Comparison of ENCODE assay signal across 40 cellular contexts in the genomic region with DNA sequence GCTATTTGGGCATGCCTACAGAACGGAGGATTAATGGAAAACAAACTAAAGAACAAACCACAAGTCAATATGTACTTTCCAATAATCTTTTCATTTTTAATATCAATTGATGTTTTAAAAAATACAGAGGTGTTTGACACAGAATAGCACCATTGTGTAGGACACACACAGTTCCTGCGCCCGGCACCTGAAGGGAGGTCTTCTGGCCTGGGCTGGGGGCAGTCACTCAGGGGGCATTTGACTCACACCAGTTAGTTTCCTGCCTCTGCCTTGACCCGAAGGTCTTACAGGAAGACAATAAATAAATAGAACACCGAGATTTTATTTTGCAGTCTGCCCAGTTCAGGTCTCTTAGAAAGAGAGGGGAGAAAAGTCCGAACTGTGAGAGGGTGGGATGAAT. TPM values are rescaled to one million over a fixed set of nuclear protein-coding genes. Genes with fewer than 3 reads are reported as not detected.
"Had no signal": no experiment of that assay in that cellular context is flagged by ENCODE, and none has a peak within 500 bp of the region (broad histone marks: within the 10 kb centered on the region; RNA-seq: fewer than 3 reads in every experiment).

No MANE protein-coding gene starts in this region.

- H3K4me1 Mint-ChIP-seq: activated naive CD4-positive, alpha-beta T cell treated with anti-CD3 and anti-CD28 coated beads, Interleukin-2, amount 10 ng/mL, durations not matched to agents 7 days and 5 days; activated naive CD4-positive, alpha-beta T cell treated with anti-CD3 and anti-CD28 coated beads, Interleukin-2, amount 50 U/mL, for 24 hours; activated naive CD8-positive, alpha-beta T cell treated with anti-CD3 and anti-CD28 coated beads for 36 hours; activated naive CD8-positive, alpha-beta T cell treated with anti-CD3 and anti-CD28 coated beads, Interleukin-2, amount 50 U/mL, for 24 hours; activated T-helper 17 cell treated with anti-CD3 and anti-CD28 coated beads, Interleukin-2, amount 50 U/mL, for 72 hours; brain; central memory CD8-positive, alpha-beta T cell had no signal

- H3K36me3 ChIP-seq: adrenal gland, brain microvascular endothelial cell, breast epithelium, cardiac muscle cell had no signal

- H3K36me3 Mint-ChIP-seq: activated naive CD4-positive, alpha-beta T cell treated with anti-CD3 and anti-CD28 coated beads, Interleukin-2, amount 50 U/mL, for 24 hours; activated naive CD4-positive, alpha-beta T cell treated with anti-CD3 and anti-CD28 coated beads, Interleukin-2, amount 50 U/mL, for 72 hours; activated naive CD8-positive, alpha-beta T cell; activated naive CD8-positive, alpha-beta T cell treated with anti-CD3 and anti-CD28 coated beads for 36 hours had no signal

- ATAC-seq: activated naive CD4-positive, alpha-beta T cell treated with anti-CD3 and anti-CD28 coated beads, Interleukin-2, amount 50 U/mL, for 72 hours; activated naive CD8-positive, alpha-beta T cell treated with anti-CD3 and anti-CD28 coated beads, Interleukin-2, amount 50 U/mL, for 24 hours; activated T-cell treated with anti-CD3 and anti-CD28 coated beads, Interleukin-2, amount 50 U/mL, for 4 hours; activated T-cell treated with anti-CD3 and anti-CD28 coated beads, Interleukin-2, amount 50 U/mL, for 72 hours; activated T-helper 17 cell treated with anti-CD3 and anti-CD28 coated beads, Interleukin-2, amount 50 U/mL, for 72 hours; body of pancreas had no signal

- H3K4me1 ChIP-seq: adrenal gland, ascending aorta, body of pancreas, breast epithelium had no signal

- H3K4me3 Mint-ChIP-seq: activated naive CD4-positive, alpha-beta T cell treated with anti-CD3 and anti-CD28 coated beads for 36 hours; activated naive CD4-positive, alpha-beta T cell treated with anti-CD3 and anti-CD28 coated beads, Interleukin-2, amount 10 ng/mL, durations not matched to agents 7 days and 5 days; activated naive CD4-positive, alpha-beta T cell treated with anti-CD3 and anti-CD28 coated beads, Interleukin-2, amount 50 U/mL, for 24 hours; activated naive CD8-positive, alpha-beta T cell; activated naive CD8-positive, alpha-beta T cell treated with anti-CD3 and anti-CD28 coated beads for 36 hours; activated naive CD8-positive, alpha-beta T cell treated with anti-CD3 and anti-CD28 coated beads, Interleukin-2, amount 10 ng/mL, durations not matched to agents 7 days and 5 days; activated naive CD8-positive, alpha-beta T cell treated with anti-CD3 and anti-CD28 coated beads, Interleukin-2, amount 50 U/mL, for 24 hours; activated T-cell treated with anti-CD3 and anti-CD28 coated beads, Interleukin-2, amount 50 U/mL, for 24 hours; activated T-cell treated with anti-CD3 and anti-CD28 coated beads, Interleukin-2, amount 50 U/mL, for 4 hours; activated T-cell treated with anti-CD3 and anti-CD28 coated beads, Interleukin-2, amount 50 U/mL, for 72 hours; activated T-helper 1 cell treated with anti-CD3 and anti-CD28 coated beads, Interleukin-12 subunit alpha, Interleukin-12 subunit beta, Interleukin-2, Interleukin-4 antibody, amounts not matched to agents 30 ng/mL and 10 ng/mL and 1 ng/mL, durations not matched to agents 14 hours and 24 hours and 36 hours; activated T-helper 17 cell treated with anti-CD3 and anti-CD28 coated beads, Interleukin-2, amount 50 U/mL, for 72 hours; brain; central memory CD8-positive, alpha-beta T cell had no signal

- DNase-seq: activated effector memory CD4-positive, alpha-beta T cell treated with anti-CD3 and anti-CD28 coated beads, Interleukin-2, amount 50 U/mL, for 16 hours; activated effector memory CD4-positive, alpha-beta T cell treated with Interleukin-2 at 50 U/mL for 16 hours; activated gamma-delta T cell; activated gamma-delta T cell treated with Interleukin-2 at 50 U/mL for 16 hours; activated naive CD4-positive, alpha-beta T cell; activated naive CD4-positive, alpha-beta T cell treated with anti-CD3 and anti-CD28 coated beads for 36 hours; activated naive CD4-positive, alpha-beta T cell treated with anti-CD3 and anti-CD28 coated beads, Interleukin-2, amount 10 ng/mL, durations not matched to agents 7 days and 5 days; activated naive CD4-positive, alpha-beta T cell treated with anti-CD3 and anti-CD28 coated beads, Interleukin-2, amount 50 U/mL, for 16 hours; activated naive CD4-positive, alpha-beta T cell treated with Interleukin-2 at 50 U/mL for 16 hours; activated naive CD8-positive, alpha-beta T cell treated with anti-CD3 and anti-CD28 coated beads for 36 hours; activated naive CD8-positive, alpha-beta T cell treated with anti-CD3 and anti-CD28 coated beads, Interleukin-2, amount 10 ng/mL, durations not matched to agents 7 days and 5 days; activated naive CD8-positive, alpha-beta T cell treated with anti-CD3 and anti-CD28 coated beads, Interleukin-2, amount 50 U/mL, for 24 hours; activated T-cell treated with anti-CD3 and anti-CD28 coated beads for 4 hours; activated T-cell treated with anti-CD3 and anti-CD28 coated beads, Interleukin-2, amount 50 U/mL, for 1 hour; activated T-cell treated with anti-CD3 and anti-CD28 coated beads, Interleukin-2, amount 50 U/mL, for 24 hours; activated T-cell treated with anti-CD3 and anti-CD28 coated beads, Interleukin-2, amount 50 U/mL, for 4 hours; activated T-cell treated with anti-CD3 and anti-CD28 coated beads, Interleukin-2, amount 50 U/mL, for 48 hours; activated T-cell treated with anti-CD3 and anti-CD28 coated beads, Interleukin-2, amount 50 U/mL, for 72 hours; adrenal gland; amniotic stem cell; amygdala; anterior cingulate cortex; aorta; body of pancreas; brain microvascular endothelial cell; caudate nucleus; central memory CD4-positive, alpha-beta T cell; cerebellar nuclear complex had no signal

- H3K27ac ChIP-seq: adrenal gland, ascending aorta, body of pancreas, brain microvascular endothelial cell, breast epithelium, cardiac muscle cell had no signal

- H3K4me3 ChIP-seq: adrenal gland, ascending aorta, body of pancreas, breast epithelium, cardiac muscle cell had no signal

- H3K27ac Mint-ChIP-seq: activated naive CD4-positive, alpha-beta T cell treated with anti-CD3 and anti-CD28 coated beads for 36 hours; activated naive CD4-positive, alpha-beta T cell treated with anti-CD3 and anti-CD28 coated beads, Interleukin-2, amount 10 ng/mL, durations not matched to agents 7 days and 5 days; activated naive CD4-positive, alpha-beta T cell treated with anti-CD3 and anti-CD28 coated beads, Interleukin-2, amount 50 U/mL, for 24 hours; activated naive CD4-positive, alpha-beta T cell treated with anti-CD3 and anti-CD28 coated beads, Interleukin-2, amount 50 U/mL, for 72 hours; activated naive CD8-positive, alpha-beta T cell; activated naive CD8-positive, alpha-beta T cell treated with anti-CD3 and anti-CD28 coated beads for 36 hours; activated naive CD8-positive, alpha-beta T cell treated with anti-CD3 and anti-CD28 coated beads, Interleukin-2, amount 10 ng/mL, durations not matched to agents 7 days and 5 days; activated naive CD8-positive, alpha-beta T cell treated with anti-CD3 and anti-CD28 coated beads, Interleukin-2, amount 50 U/mL, for 24 hours; activated T-cell treated with anti-CD3 and anti-CD28 coated beads, Interleukin-2, amount 50 U/mL, for 24 hours; activated T-cell treated with anti-CD3 and anti-CD28 coated beads, Interleukin-2, amount 50 U/mL, for 72 hours; activated T-helper 1 cell treated with anti-CD3 and anti-CD28 coated beads, Interleukin-12 subunit alpha, Interleukin-12 subunit beta, Interleukin-2, Interleukin-4 antibody, amounts not matched to agents 30 ng/mL and 10 ng/mL and 1 ng/mL, durations not matched to agents 14 hours and 24 hours and 36 hours; activated T-helper 17 cell treated with anti-CD3 and anti-CD28 coated beads, Interleukin-2, amount 50 U/mL, for 72 hours; activated T-helper 2 cell treated with anti-CD3 and anti-CD28 coated beads, Interferon-gamma antibody, Interleukin-2, Interleukin-4, amounts not matched to agents 10 μg/mL and 5 μg/mL and 100 μg/mL, durations not matched to agents 14 hours and 24 hours and 36 hours; brain had no signal

- FAIRE-seq: astrocyte had no signal

- H3K9me3 Mint-ChIP-seq: activated naive CD4-positive, alpha-beta T cell treated with anti-CD3 and anti-CD28 coated beads for 36 hours; activated naive CD4-positive, alpha-beta T cell treated with anti-CD3 and anti-CD28 coated beads, Interleukin-2, amount 10 ng/mL, durations not matched to agents 7 days and 5 days; activated naive CD4-positive, alpha-beta T cell treated with anti-CD3 and anti-CD28 coated beads, Interleukin-2, amount 50 U/mL, for 24 hours; activated naive CD4-positive, alpha-beta T cell treated with anti-CD3 and anti-CD28 coated beads, Interleukin-2, amount 50 U/mL, for 72 hours; activated naive CD8-positive, alpha-beta T cell treated with anti-CD3 and anti-CD28 coated beads for 36 hours; activated naive CD8-positive, alpha-beta T cell treated with anti-CD3 and anti-CD28 coated beads, Interleukin-2, amount 10 ng/mL, durations not matched to agents 7 days and 5 days; activated naive CD8-positive, alpha-beta T cell treated with anti-CD3 and anti-CD28 coated beads, Interleukin-2, amount 50 U/mL, for 24 hours; activated T-cell treated with anti-CD3 and anti-CD28 coated beads, Interleukin-2, amount 50 U/mL, for 24 hours; activated T-cell treated with anti-CD3 and anti-CD28 coated beads, Interleukin-2, amount 50 U/mL, for 4 hours; activated T-cell treated with anti-CD3 and anti-CD28 coated beads, Interleukin-2, amount 50 U/mL, for 72 hours; activated T-helper 1 cell treated with anti-CD3 and anti-CD28 coated beads, Interleukin-12 subunit alpha, Interleukin-12 subunit beta, Interleukin-2, Interleukin-4 antibody, amounts not matched to agents 30 ng/mL and 10 ng/mL and 1 ng/mL, durations not matched to agents 14 hours and 24 hours and 36 hours; activated T-helper 17 cell treated with anti-CD3 and anti-CD28 coated beads, Interleukin-2, amount 50 U/mL, for 72 hours; activated T-helper 2 cell treated with anti-CD3 and anti-CD28 coated beads, Interferon-gamma antibody, Interleukin-2, Interleukin-4, amounts not matched to agents 10 μg/mL and 5 μg/mL and 100 μg/mL, durations not matched to agents 14 hours and 24 hours and 36 hours; brain; central memory CD8-positive, alpha-beta T cell had no signal

- H3K27me3 ChIP-seq: adrenal gland, ascending aorta, body of pancreas, brain microvascular endothelial cell, breast epithelium, cardiac muscle cell had no signal

- H3K27me3 Mint-ChIP-seq: activated naive CD4-positive, alpha-beta T cell treated with anti-CD3 and anti-CD28 coated beads, Interleukin-2, amount 50 U/mL, for 24 hours; activated naive CD8-positive, alpha-beta T cell; activated naive CD8-positive, alpha-beta T cell treated with anti-CD3 and anti-CD28 coated beads for 36 hours; activated naive CD8-positive, alpha-beta T cell treated with anti-CD3 and anti-CD28 coated beads, Interleukin-2, amount 50 U/mL, for 24 hours; activated T-cell treated with anti-CD3 and anti-CD28 coated beads, Interleukin-2, amount 50 U/mL, for 24 hours; activated T-helper 17 cell treated with anti-CD3 and anti-CD28 coated beads, Interleukin-2, amount 50 U/mL, for 72 hours; brain; central memory CD8-positive, alpha-beta T cell had no signal

- H3K9me3 ChIP-seq: adrenal gland, ascending aorta, body of pancreas, breast epithelium had no signal

RNA-seq across cellular contexts. Expression of a gene that starts 31.4 kb away (rescaled TPM):
- total RNA-seq: activated naive CD4-positive, alpha-beta T cell treated with anti-CD3 and anti-CD28 coated beads for 36 hours; activated naive CD4-positive, alpha-beta T cell treated with anti-CD3 and anti-CD28 coated beads, Interleukin-2, amount 50 U/mL, for 72 hours; activated naive CD8-positive, alpha-beta T cell treated with anti-CD3 and anti-CD28 coated beads, Interleukin-2, amount 10 ng/mL, durations not matched to agents 7 days and 5 days; activated T-helper 17 cell treated with anti-CD3 and anti-CD28 coated beads, Interleukin-2, amount 50 U/mL, for 72 hours; aorta; ascending aorta; body of pancreas had no signal
- polyA plus RNA-seq: aorta had no signal
